Comparison of ENCODE assay signal across 9 cellular contexts in genomic region chr20:3766832-3767433, GRCh38. TPM values are rescaled to one million over a fixed set of nuclear protein-coding genes. Genes with fewer than 3 reads are reported as not detected.
DNase-seq lines count a peak whose midpoint lies in the region; ATAC-seq and TF ChIP-seq lines count a peak whose summit lies in the region.
"Had no signal": no experiment of that assay in that cellular context is flagged by ENCODE, and none has a peak within 500 bp of the region (broad histone marks: within the 10 kb centered on the region; RNA-seq: fewer than 3 reads in every experiment).

No MANE protein-coding gene starts in this region.

- DNase-seq in activated naive CD4-positive, alpha-beta T cell treated with Interleukin-2 at 50 U/mL for 16 hours = peak; percentile 20
- no peak for DNase-seq in activated naive CD4-positive, alpha-beta T cell treated with anti-CD3 and anti-CD28 coated beads, Interleukin-2, amount 50 U/mL, for 16 hours
- DNase-seq in activated CD8-positive, alpha-beta T cell treated with anti-CD3 and anti-CD28 coated beads for 36 hours = peak; percentile 43
- DNase-seq in hepatocyte (ENCODE audit: low spot score) = no peak
- DNase-seq in spleen = no peak
- no peak for DNase-seq in ureter (ENCODE audit: low spot score)
- DNase-seq in DMS79 (lab: John Stamatoyannopoulos, UW) = no peak

- peaks cover 26% of the 10 kb centered on the region for H3K4me1 Mint-ChIP-seq in activated CD8-positive, alpha-beta T cell treated with anti-CD3 and anti-CD28 coated beads for 36 hours (ENCODE audit: low read depth)

- H3K9me3 Mint-ChIP-seq in activated CD8-positive, alpha-beta T cell treated with anti-CD3 and anti-CD28 coated beads for 36 hours = no peaks in the 10 kb centered on the region

- H3K27me3 Mint-ChIP-seq in activated CD8-positive, alpha-beta T cell treated with anti-CD3 and anti-CD28 coated beads for 36 hours = no peaks in the 10 kb centered on the region

- H3K4me3 ChIP-seq in hepatocyte = peak overlapping the region; percentile 39
- H3K4me3 ChIP-seq in spleen = peak overlapping the region; percentile 63 to 98 (median 82)

- H3K27ac ChIP-seq in hepatocyte (no peak overlapping the region), spleen (peak overlapping the region in 5 of 8 donors; percentile 89 to 97 (median 92))

- intact Hi-C loops in activated CD8-positive, alpha-beta T cell treated with anti-CD3 and anti-CD28 coated beads for 36 hours (cut with micrococcal nuclease) = no loop called here
- intact Hi-C loops in spleen (cut with DNase I; ENCODE audit: low total_unique reads) = no loop called here

- TF ChIP-seq POLR2A in spleen (IDR thresholded peaks at IDR 0.05) = no peak

- H3K4me1 ChIP-seq in hepatocyte (ENCODE audit: insufficient read depth) = peaks cover 13% of the 10 kb centered on the region
- H3K4me1 ChIP-seq in spleen = peaks cover 12 to 78% (median 45%) of the 10 kb centered on the region in 6 donors

- 14% methylated on average over 23 of the region's 27 CpGs for WGBS in hepatocyte (ENCODE audit: low lambda C conversion rate, missing lambda C conversion rate)
- WGBS in spleen, 5 donors = 6 to 10% (median 6%) methylated on average over 26 to 27 of the region's 27 CpGs

- H3K4me3 Mint-ChIP-seq in activated CD8-positive, alpha-beta T cell treated with anti-CD3 and anti-CD28 coated beads for 36 hours = peak overlapping the region; percentile 87

- H3K36me3 Mint-ChIP-seq in activated CD8-positive, alpha-beta T cell treated with anti-CD3 and anti-CD28 coated beads for 36 hours (ENCODE audit: low read depth) = no peaks in the 10 kb centered on the region

- H3K27me3 ChIP-seq in hepatocyte (no peaks in the 10 kb centered on the region), spleen (replicated peaks in 1 of 7) (no peaks in the 10 kb centered on the region)

- H3K79me2 ChIP-seq in hepatocyte = no peaks in the 10 kb centered on the region

- H3K4me2 ChIP-seq in hepatocyte = peak overlapping the region; percentile 94

- H3K27ac Mint-ChIP-seq in activated CD8-positive, alpha-beta T cell treated with anti-CD3 and anti-CD28 coated beads for 36 hours = peak overlapping the region; percentile 52

- H3K9me2 ChIP-seq in hepatocyte (replicated peaks; ENCODE audit: insufficient read depth) = no peaks in the 10 kb centered on the region

- H3K36me3 ChIP-seq in hepatocyte (replicated peaks; ENCODE audit: insufficient read depth, low read depth) = no peaks in the 10 kb centered on the region
- peaks cover 0 to 4% (median 0%) of the 10 kb centered on the region in 6 donors for H3K36me3 ChIP-seq in spleen

- no peaks in the 10 kb centered on the region for H4K20me1 ChIP-seq in hepatocyte (ENCODE audit: insufficient read depth, poor library complexity, severe bottlenecking)

- POLR2A ChIA-PET in activated CD8-positive, alpha-beta T cell treated with anti-CD3 and anti-CD28 coated beads for 36 hours (lab: Charles Lee) = interaction anchor here (0.8 to 3.4 kb wide), 10 partner anchors 9 to 81 kb away, joined by 3 to 32 read pairs (median 4); partner anchors contain the start of gene CENPB

- H3K9me3 ChIP-seq in hepatocyte (ENCODE audit: low read depth) (no peaks in the 10 kb centered on the region), spleen (no peaks in the 10 kb centered on the region)

- H2AFZ ChIP-seq in hepatocyte = peak overlapping the region; percentile 39

- CTCF ChIA-PET in activated CD8-positive, alpha-beta T cell treated with anti-CD3 and anti-CD28 coated beads for 36 hours (lab: Charles Lee) = interaction anchor here (1.0 to 4.3 kb wide), 13 partner anchors 8 to 318 kb away, joined by 3 to 30 read pairs (median 7); partner anchors contain the start of genes AP5S1 and CENPB

- TF ChIP-seq CTCF in activated CD8-positive, alpha-beta T cell treated with anti-CD3 and anti-CD28 coated beads for 36 hours (IDR thresholded peaks at IDR 0.05) = no peak
- TF ChIP-seq CTCF in hepatocyte (IDR thresholded peaks at IDR 0.05; ENCODE audit: poor library complexity) (no peak), spleen (IDR thresholded peaks at IDR 0.05 in 8 of 11, conservative IDR thresholded peaks at IDR 0.05 in 3 of 11) (no peak)

- ATAC-seq in activated CD8-positive, alpha-beta T cell treated with anti-CD3 and anti-CD28 coated beads for 36 hours = no peak
- no peak for ATAC-seq in GM19467 (IDR thresholded peaks at IDR 0.05; ENCODE audit: unreplicated experiment)

RNA-seq across cellular contexts. Expression of gene ADISSP, which starts 0.6 kb away (rescaled TPM):
- total RNA-seq in activated CD8-positive, alpha-beta T cell treated with anti-CD3 and anti-CD28 coated beads for 36 hours = 10 to 100 TPM; 62.5 to 66.6 TPM
- total RNA-seq in hepatocyte = 9.6 and 11.7 TPM in 2 replicates
- polyA plus RNA-seq in hepatocyte = 31.7 and 36.0 TPM in 2 replicates
- 10 to 100 TPM; 29.4 to 42.4 (median 35.1) TPM for total RNA-seq in spleen
- polyA plus RNA-seq in spleen = 10 to 100 TPM; 31.3 to 55.5 (median 36.8) TPM
- total RNA-seq in ureter = 36.6 TPM

RNA-seq across cellular contexts. Expression of gene SPEF1, which starts 14.3 kb away (rescaled TPM):
- under 1 TPM in 1 of 2 experiments, not detected in 1; 0.23 TPM for total RNA-seq in activated CD8-positive, alpha-beta T cell treated with anti-CD3 and anti-CD28 coated beads for 36 hours
- total RNA-seq in hepatocyte (0.63 TPM in 1 of 2 replicates, not detected in the other), spleen (not detected), ureter (0.29 TPM)
- polyA plus RNA-seq in hepatocyte (0.51 TPM in 1 of 2 replicates, not detected in the other), spleen (under 1 TPM in 2 of 3 donors, not detected in 1; 0.06 to 0.11 TPM)
- total RNA-seq: glomerular endothelial cell had no signal

RNA-seq across cellular contexts. Expression of gene CENPB, which starts 19.6 kb away (rescaled TPM):
- 10 to 100 TPM; 35.0 to 35.4 TPM for total RNA-seq in activated CD8-positive, alpha-beta T cell treated with anti-CD3 and anti-CD28 coated beads for 36 hours
- 40.9 and 46.7 TPM in 2 replicates for total RNA-seq in hepatocyte
- polyA plus RNA-seq in hepatocyte = 17.6 and 21.2 TPM in 2 replicates
- 10 to 100 TPM; 41.8 to 84.7 (median 57.9) TPM for total RNA-seq in spleen
- polyA plus RNA-seq in spleen = 10 to 100 TPM; 24.8 to 56.9 (median 29.3) TPM
- 84.1 TPM for total RNA-seq in ureter

RNA-seq across cellular contexts. Expression of gene CDC25B, which starts 29.2 kb away (rescaled TPM):
- total RNA-seq in activated CD8-positive, alpha-beta T cell treated with anti-CD3 and anti-CD28 coated beads for 36 hours = 10 to 100 TPM; 66.9 to 67.1 TPM
- 15.1 and 15.7 TPM in 2 replicates for total RNA-seq in hepatocyte
- 20.0 and 21.9 TPM in 2 replicates for polyA plus RNA-seq in hepatocyte
- 10 to 100 TPM; 48.3 to 67.7 (median 55.1) TPM for total RNA-seq in spleen
- 10 to 100 TPM; 22.8 to 45.8 (median 42.9) TPM for polyA plus RNA-seq in spleen
- 16.6 TPM for total RNA-seq in ureter

RNA-seq across cellular contexts. Expression of gene HSPA12B, which starts 34.4 kb away (rescaled TPM):
- not detected for total RNA-seq in activated CD8-positive, alpha-beta T cell treated with anti-CD3 and anti-CD28 coated beads for 36 hours
- 3.4 and 3.7 TPM in 2 replicates for total RNA-seq in hepatocyte
- 2.5 and 2.9 TPM in 2 replicates for polyA plus RNA-seq in hepatocyte
- total RNA-seq in spleen = 10 to 100 TPM; 12.6 to 74.0 (median 29.9) TPM
- 10 to 100 TPM in 2 of 3 donors, 1 to 10 TPM in 1; 5.7 to 41.6 (median 21.3) TPM for polyA plus RNA-seq in spleen
- 9.7 TPM for total RNA-seq in ureter

Comparison
In these comparisons a context has a peak if more than half of its experiments do, and no peak if none do; other contexts are left out.
1. DNase-seq: peak in activated naive CD4-positive, alpha-beta T cell treated with Interleukin-2 at 50 U/mL for 16 hours (single experiment) and activated CD8-positive, alpha-beta T cell treated with anti-CD3 and anti-CD28 coated beads for 36 hours (single experiment); none in activated naive CD4-positive, alpha-beta T cell treated with anti-CD3 and anti-CD28 coated beads, Interleukin-2, amount 50 U/mL, for 16 hours (single experiment), hepatocyte (single experiment), spleen (single experiment), ureter (single experiment) and DMS79 (single experiment).